Comparison of ENCODE assay signal across 20 cellular contexts in the genomic region with DNA sequence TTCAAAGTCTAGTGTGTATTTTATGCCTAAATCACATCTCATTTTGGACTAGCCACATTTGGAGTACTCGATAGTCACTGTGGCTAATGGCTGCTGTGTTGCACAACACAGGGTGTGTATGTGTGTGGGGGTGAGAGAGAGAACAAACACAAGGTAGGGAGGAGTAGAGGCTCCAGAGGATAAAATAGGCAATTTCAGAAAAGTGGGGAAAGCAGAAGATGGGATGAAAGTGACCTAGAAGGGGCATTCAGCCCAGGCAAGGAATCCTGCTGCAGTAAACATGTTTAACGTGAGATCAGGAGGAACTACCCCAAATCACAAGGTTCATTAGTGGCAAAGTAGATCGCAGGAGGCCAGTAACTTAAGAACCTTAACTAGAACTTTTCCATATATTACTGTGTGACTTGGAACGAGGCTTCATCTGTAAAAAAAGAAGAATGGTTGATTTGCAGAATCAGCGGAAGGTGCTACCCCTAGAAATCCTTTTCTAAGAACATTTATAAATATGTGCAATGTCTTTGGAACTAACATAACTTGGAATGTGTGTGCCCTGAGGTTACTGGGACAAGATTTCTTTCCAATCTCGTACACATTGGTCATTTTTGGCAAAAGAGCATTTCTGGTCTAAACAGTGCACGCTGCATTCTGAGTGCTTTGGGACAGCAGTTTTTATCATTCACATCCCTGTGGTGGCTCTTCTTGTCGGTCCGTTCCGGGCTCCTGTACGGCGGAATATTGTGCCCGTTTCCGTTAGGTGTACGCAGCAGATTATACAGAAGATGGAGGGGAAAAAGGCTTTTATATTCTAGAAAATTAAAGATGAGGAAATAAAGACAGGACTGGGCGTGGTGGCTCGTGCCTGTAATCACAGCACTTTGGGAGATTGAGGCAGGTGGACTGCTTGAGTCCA. TPM values are rescaled to one million over a fixed set of nuclear protein-coding genes. Genes with fewer than 3 reads are reported as not detected.
DNase-seq lines count a peak whose midpoint lies in the region; ATAC-seq and TF ChIP-seq lines count a peak whose summit lies in the region.
"Had no signal": no experiment of that assay in that cellular context is flagged by ENCODE, and none has a peak within 500 bp of the region (broad histone marks: within the 10 kb centered on the region; RNA-seq: fewer than 3 reads in every experiment).

No MANE protein-coding gene starts in this region.

- TF ChIP-seq CTCF in GM12865 (IDR thresholded peaks at IDR 0.05; ENCODE audit: insufficient read depth, low read depth, low read length, missing control alignments), result no peak
- TF ChIP-seq CTCF in lower lobe of right lung (IDR thresholded peaks at IDR 0.05), result no peak

- H3K4me3 ChIP-seq in BLaER1 (no peak overlapping the region), GM12865 (ENCODE audit: low read depth, low read length) (peak overlapping the region; percentile 80), lower lobe of right lung (no peak overlapping the region)
- H3K4me3 ChIP-seq: hepatocyte had no signal

- no peaks in the 10 kb centered on the region for H3K9me3 Mint-ChIP-seq in activated T-helper 17 cell treated with anti-CD3 and anti-CD28 coated beads, Interleukin-2, amount 50 U/mL, for 72 hours
- H3K9me3 Mint-ChIP-seq: central memory CD8-positive, alpha-beta T cell had no signal

- H3K36me3 Mint-ChIP-seq in activated T-helper 17 cell treated with anti-CD3 and anti-CD28 coated beads, Interleukin-2, amount 50 U/mL, for 72 hours (ENCODE audit: low read depth), result peaks cover 6% of the 10 kb centered on the region

- ATAC-seq in activated T-helper 17 cell treated with anti-CD3 and anti-CD28 coated beads, Interleukin-2, amount 50 U/mL, for 72 hours (replicated peaks), result no peak
- ATAC-seq in lower lobe of right lung (no peak), GM18873 (IDR thresholded peaks at IDR 0.05; ENCODE audit: low FRiP score, unreplicated experiment) (no peak)
- ATAC-seq: Panc1 had no signal

- peaks cover 11% of the 10 kb centered on the region for H3K4me1 Mint-ChIP-seq in activated T-helper 17 cell treated with anti-CD3 and anti-CD28 coated beads, Interleukin-2, amount 50 U/mL, for 72 hours

- H3K27ac ChIP-seq in BLaER1 (peak overlapping the region; percentile 73; the same call in 1 of the 2 replicates), lower lobe of right lung (peak overlapping the region; percentile 99)
- H3K27ac ChIP-seq: hepatocyte had no signal

- H3K27ac Mint-ChIP-seq in activated T-helper 17 cell treated with anti-CD3 and anti-CD28 coated beads, Interleukin-2, amount 50 U/mL, for 72 hours, result no peak overlapping the region

- H3K27me3 Mint-ChIP-seq in activated T-helper 17 cell treated with anti-CD3 and anti-CD28 coated beads, Interleukin-2, amount 50 U/mL, for 72 hours, result no peaks in the 10 kb centered on the region
- H3K27me3 Mint-ChIP-seq: central memory CD8-positive, alpha-beta T cell had no signal

- H3K27me3 ChIP-seq in BLaER1 (no peaks in the 10 kb centered on the region), lower lobe of right lung (ENCODE audit: low read depth) (no peaks in the 10 kb centered on the region)
- H3K27me3 ChIP-seq: hepatocyte, sigmoid colon had no signal

- H3K4me1 ChIP-seq in BLaER1, result peaks cover 82% of the 10 kb centered on the region
- peaks cover 72% of the 10 kb centered on the region for H3K4me1 ChIP-seq in lower lobe of right lung

- DNase-seq in GM12865 (ENCODE audit: low read depth), result peak; percentile 57
- DNase-seq in lower lobe of right lung, result no peak
- no peak for DNase-seq in glomerular visceral epithelial cell (ENCODE audit: extremely low spot score)
- no peak for DNase-seq in NCI-H748 (lab: John Stamatoyannopoulos, UW; ENCODE audit: unreplicated experiment)
- DNase-seq in central memory CD4-positive, alpha-beta T cell, result no peak
- DNase-seq: activated CD4-positive, alpha-beta T cell treated with anti-CD3 and anti-CD28 coated beads for 48 hours; KBM-7; kidney; NCI-H1436; NCI-H2171 treated with DMSO at 0.1 percent for 48 hours; NCI-H774; sigmoid colon; SK-N-SH; stimulated activated CD4-positive, alpha-beta T cell treated with anti-CD3 and anti-CD28 coated beads, Interleukin-2, amount 100 ng/mL, for 24 hours had no signal

- H3K9me3 ChIP-seq in BLaER1 (no peaks in the 10 kb centered on the region; the same call in 1 of the 2 replicates), lower lobe of right lung (no peaks in the 10 kb centered on the region)
- H3K9me3 ChIP-seq: sigmoid colon, SK-N-SH had no signal

- H4K20me1 ChIP-seq in BLaER1, result no peaks in the 10 kb centered on the region

- peak overlapping the region; percentile 0 for H3K4me3 Mint-ChIP-seq in activated T-helper 17 cell treated with anti-CD3 and anti-CD28 coated beads, Interleukin-2, amount 50 U/mL, for 72 hours

- peak overlapping the region; percentile 79 for H3K4me2 ChIP-seq in BLaER1
- H3K4me2 ChIP-seq: SK-N-SH had no signal

- 0 out of 2 replicates have a peak, but pooled peaks cover under 1% of the 10 kb centered on the region for H3K36me3 ChIP-seq in BLaER1
- no peaks in the 10 kb centered on the region for H3K36me3 ChIP-seq in lower lobe of right lung
- H3K36me3 ChIP-seq: sigmoid colon had no signal

- intact Hi-C loops in lower lobe of right lung (cut with DNase I), result no loop called here

- no peak overlapping the region for H3K9ac ChIP-seq in BLaER1
- H3K9ac ChIP-seq: SK-N-SH had no signal

RNA-seq across cellular contexts. Expression of a gene that starts 2.6 kb away (rescaled TPM):
- 10 to 100 TPM; 23.3 to 27.4 TPM for total RNA-seq in activated T-helper 17 cell treated with anti-CD3 and anti-CD28 coated beads, Interleukin-2, amount 50 U/mL, for 72 hours
- total RNA-seq in lower lobe of right lung, result 66.4 TPM
